Comparison of ENCODE assay signal across 8 cellular contexts in genomic region chrX:53223955-53224859, GRCh38. TPM values are rescaled to one million over a fixed set of nuclear protein-coding genes. Genes with fewer than 3 reads are reported as not detected.
DNase-seq lines count a peak whose midpoint lies in the region; ATAC-seq and TF ChIP-seq lines count a peak whose summit lies in the region.

No MANE protein-coding gene starts in this region.

- peak overlapping the region; percentile 96 for H3K4me2 ChIP-seq in OCI-LY7 (ENCODE audit: low read length)

- no peaks in the 10 kb centered on the region for H3K9me3 ChIP-seq in OCI-LY7 (ENCODE audit: low read length)

- peaks cover 41% of the 10 kb centered on the region for H3K36me3 ChIP-seq in OCI-LY7 (ENCODE audit: insufficient read depth, low read length)

- peak overlapping the region; percentile 65 for H3K27ac ChIP-seq in OCI-LY7 (ENCODE audit: low read depth, low read length, poor library complexity, severe bottlenecking)

- H3K4me3 ChIP-seq in OCI-LY7 (ENCODE audit: low read depth, low read length, poor library complexity, severe bottlenecking) (peak overlapping the region; percentile 100), astrocyte of the spinal cord (ENCODE audit: low read depth, low read length) (peak overlapping the region; percentile 99)

- H2AFZ ChIP-seq in OCI-LY7 (ENCODE audit: low read length) = peak overlapping the region; percentile 79; the same call in 1 of the 2 replicates

- CTCF ChIA-PET in OCI-LY7 (lab: Charles Lee; ENCODE audit: unreplicated experiment) = no interaction called here

- H4K20me1 ChIP-seq in OCI-LY7 (ENCODE audit: insufficient read depth, low read length) = peaks cover 15% of the 10 kb centered on the region

- intact Hi-C loops in OCI-LY7 (cut with micrococcal nuclease; ENCODE audit: unreplicated experiment) = loop anchor here (10.0 kb wide), 1 partner anchor 129 kb away; the partner anchor contains the start of gene KANTR

- peaks cover 48% of the 10 kb centered on the region for H3K79me2 ChIP-seq in OCI-LY7 (ENCODE audit: insufficient read depth, low read depth, low read length)

- H3K9me2 ChIP-seq in OCI-LY7 (ENCODE audit: insufficient read depth, low read length) = no peaks in the 10 kb centered on the region

- BruUV-seq in OCI-LY7 (replicated peaks; lab: Mats Ljungman, UMichigan) = no TSS peak

- peak; percentile 63 for DNase-seq in A172 (ENCODE audit: low spot score)
- DNase-seq in OCI-LY7 (ENCODE audit: low spot score) = peak; percentile 11
- DNase-seq in astrocyte of the spinal cord (ENCODE audit: low read depth, low spot score) = peak; percentile 70
- peak; percentile 17 for DNase-seq in iPS-NIHi7 (ENCODE audit: extremely low spot score)
- peak; percentile 2 to 13 for DNase-seq in stimulated activated CD4-positive, alpha-beta T cell treated with anti-CD3 and anti-CD28 coated beads, Interleukin-1b, Interleukin-23, amount 100 ng/mL, for 4 hours (ENCODE audit: low read depth in 2 of 2)
- no peak for DNase-seq in NCI-H2107 (lab: John Stamatoyannopoulos, UW)

- ATAC-seq in GM19023 (IDR thresholded peaks at IDR 0.05; ENCODE audit: unreplicated experiment) (peak; percentile 13), HG02623 (IDR thresholded peaks at IDR 0.05; ENCODE audit: unreplicated experiment) (no peak)

- no peak for TF ChIP-seq CTCF in OCI-LY7 (conservative IDR thresholded peaks at IDR 0.05; ENCODE audit: low read length)
- no peak for TF ChIP-seq CTCF in astrocyte of the spinal cord (IDR thresholded peaks at IDR 0.05; ENCODE audit: low read depth, low read length)

- POLR2A ChIA-PET in OCI-LY7 (lab: Charles Lee) = interaction anchor here (0.6 to 1.2 kb wide), 2 partner anchors 26 to 905 kb away, joined by 3 to 5 read pairs; no protein-coding TSS in a partner anchor

- in situ Hi-C loops in astrocyte of the spinal cord (cut with HindIII; ENCODE audit: low sequenced_read_pairs) = no loop called here

- peaks cover 45% of the 10 kb centered on the region for H3K4me1 ChIP-seq in OCI-LY7 (ENCODE audit: insufficient read depth, low read length, poor library complexity, severe bottlenecking)

RNA-seq across cellular contexts. Expression of gene KDM5C, which starts 0.8 kb away (rescaled TPM):
- total RNA-seq in A172 (2014; rRNA removed; shearing (Covaris generic)) = 41.9 and 58.7 TPM in 2 replicates
- total RNA-seq in OCI-LY7 (2014; rRNA removed; shearing (Covaris generic)) = 54.8 and 58.9 TPM in 2 replicates
- 88.0 and 90.5 TPM in 2 replicates for total RNA-seq in OCI-LY7 (2022)

RNA-seq across cellular contexts. Expression of gene IQSEC2, which starts 57.2 kb away (rescaled TPM):
- total RNA-seq in A172 (2014; rRNA removed; shearing (Covaris generic)) = 17.2 and 21.3 TPM in 2 replicates
- total RNA-seq in OCI-LY7 (2014; rRNA removed; shearing (Covaris generic)) = not detected in 2 replicates
- not detected in 2 replicates for total RNA-seq in OCI-LY7 (2022)

Comparison
In these comparisons a context has a peak if more than half of its experiments do, and no peak if none do; other contexts are left out.
1. RNA of gene IQSEC2, which starts 57.2 kb away (total RNA-seq): 17.2 to 21.3 TPM in A172; not detected in OCI-LY7; every median in the first group is over 10 times any median in the second.